12 cellular contexts compared by ENCODE assay signal in genomic region chr10:100970914-100971811, GRCh38. TPM values are rescaled to one million over a fixed set of nuclear protein-coding genes. Genes with fewer than 3 reads are reported as not detected.
A peak's percentile ranks its signal among the peaks of the same experiment; 100 is the strongest.
DNase-seq lines count a peak whose midpoint lies in the region; ATAC-seq, FAIRE-seq and TF ChIP-seq lines count a peak whose summit lies in the region.
"Had no signal": no experiment of that assay in that cellular context is flagged by ENCODE, and none has a peak within 500 bp of the region (broad histone marks: within the 10 kb centered on the region; RNA-seq: fewer than 3 reads in every experiment).

No MANE protein-coding gene starts in this region.

- H3K27ac ChIP-seq in DND-41 (ENCODE audit: low read length): no peak overlapping the region
- no peak overlapping the region for H3K27ac ChIP-seq in rectal smooth muscle tissue (ENCODE audit: low read depth, low read length)
- H3K27ac ChIP-seq: RWPE1 had no signal

- no peak overlapping the region for H3K4me2 ChIP-seq in DND-41 (ENCODE audit: insufficient read depth, low read length)

- no peaks in the 10 kb centered on the region for H3K9me3 ChIP-seq in DND-41 (ENCODE audit: insufficient read depth, low read length, severe bottlenecking)

- H3K4me3 ChIP-seq in DND-41 (ENCODE audit: low read depth in 1 of 2, low read length in 2 of 2) (no peak overlapping the region), rectal smooth muscle tissue (ENCODE audit: low read length) (peak overlapping the region; percentile 14)

- no peaks in the 10 kb centered on the region for H3K36me3 ChIP-seq in DND-41 (ENCODE audit: insufficient read depth, low read length)
- no peaks in the 10 kb centered on the region for H3K36me3 ChIP-seq in rectal smooth muscle tissue (ENCODE audit: control insufficient read depth, insufficient read depth, low read length)

- TF ChIP-seq CTCF in DND-41 (IDR thresholded peaks at IDR 0.05; ENCODE audit: borderline replicate concordance, extremely low read depth, low read length, poor library complexity, severe bottlenecking): no peak

- no peaks in the 10 kb centered on the region for H3K9me3 Mint-ChIP-seq in activated T-helper 1 cell treated with anti-CD3 and anti-CD28 coated beads, Interleukin-12 subunit alpha, Interleukin-12 subunit beta, Interleukin-2, Interleukin-4 antibody, amounts not matched to agents 30 ng/mL and 10 ng/mL and 1 ng/mL, durations not matched to agents 14 hours and 24 hours and 36 hours

- H3K4me1 Mint-ChIP-seq in activated T-helper 1 cell treated with anti-CD3 and anti-CD28 coated beads, Interleukin-12 subunit alpha, Interleukin-12 subunit beta, Interleukin-2, Interleukin-4 antibody, amounts not matched to agents 30 ng/mL and 10 ng/mL and 1 ng/mL, durations not matched to agents 14 hours and 24 hours and 36 hours (ENCODE audit: low read depth): peaks cover 18% of the 10 kb centered on the region

- intact Hi-C loops in activated T-helper 1 cell treated with anti-CD3 and anti-CD28 coated beads, Interleukin-12 subunit alpha, Interleukin-12 subunit beta, Interleukin-2, Interleukin-4 antibody, amounts not matched to agents 30 ng/mL and 10 ng/mL and 1 ng/mL, durations not matched to agents 14 hours and 24 hours and 36 hours (cut with micrococcal nuclease): no loop called here

- no peaks in the 10 kb centered on the region for H4K20me1 ChIP-seq in DND-41 (ENCODE audit: insufficient read depth, low read length)

- H2AFZ ChIP-seq in DND-41 (ENCODE audit: low read depth, low read length): no peak overlapping the region

- H3K9ac ChIP-seq in DND-41 (ENCODE audit: low read depth, low read length) (no peak overlapping the region), rectal smooth muscle tissue (ENCODE audit: low read length) (no peak overlapping the region)

- no peaks in the 10 kb centered on the region for H3K27me3 ChIP-seq in DND-41 (ENCODE audit: insufficient read depth, low read length, poor library complexity)
- no peaks in the 10 kb centered on the region for H3K27me3 ChIP-seq in rectal smooth muscle tissue (ENCODE audit: control insufficient read depth, insufficient read depth, low read length)

- no peak for TF ChIP-seq POLR2A in GM12892 (IDR thresholded peaks at IDR 0.05; ENCODE audit: low read depth, low read length)

- peak overlapping the region; percentile 56 for H3K4me3 Mint-ChIP-seq in activated T-helper 1 cell treated with anti-CD3 and anti-CD28 coated beads, Interleukin-12 subunit alpha, Interleukin-12 subunit beta, Interleukin-2, Interleukin-4 antibody, amounts not matched to agents 30 ng/mL and 10 ng/mL and 1 ng/mL, durations not matched to agents 14 hours and 24 hours and 36 hours

- H3K79me2 ChIP-seq in DND-41 (ENCODE audit: insufficient read depth, low read length): no peaks in the 10 kb centered on the region

- FAIRE-seq in GM12892 (lab: Jason Lieb, UNC): no peak
- FAIRE-seq: bronchial epithelial cell had no signal

- DNase-seq in DND-41: peak; percentile 0
- no peak for DNase-seq in activated T-helper 1 cell treated with anti-CD3 and anti-CD28 coated beads, Interleukin-12 subunit alpha, Interleukin-12 subunit beta, Interleukin-2, Interleukin-4 antibody, amounts not matched to agents 30 ng/mL and 10 ng/mL and 1 ng/mL, durations not matched to agents 14 hours and 24 hours and 36 hours (ENCODE audit: low spot score)
- peak; percentile 88 for DNase-seq in left lobe of liver (ENCODE audit: low spot score)
- no peak for DNase-seq in GM12892 (ENCODE audit: insufficient read length)
- no peak for DNase-seq in DMS114 treated with DMSO at 0.1 percent for 48 hours (lab: John Stamatoyannopoulos, UW; ENCODE audit: unreplicated experiment)
- DNase-seq: occipital lobe; stimulated activated naive CD4-positive, alpha-beta T cell had no signal

- ATAC-seq in DND-41 (ENCODE audit: insufficient read depth, low read depth) (no peak), left lobe of liver (peak; percentile 72), HG03571 (IDR thresholded peaks at IDR 0.05; ENCODE audit: unreplicated experiment) (no peak), HG02938 (IDR thresholded peaks at IDR 0.05; ENCODE audit: unreplicated experiment) (no peak)

- H3K27me3 Mint-ChIP-seq in activated T-helper 1 cell treated with anti-CD3 and anti-CD28 coated beads, Interleukin-12 subunit alpha, Interleukin-12 subunit beta, Interleukin-2, Interleukin-4 antibody, amounts not matched to agents 30 ng/mL and 10 ng/mL and 1 ng/mL, durations not matched to agents 14 hours and 24 hours and 36 hours (ENCODE audit: insufficient read depth): peaks cover 11% of the 10 kb centered on the region

- no peak overlapping the region for H3K27ac Mint-ChIP-seq in activated T-helper 1 cell treated with anti-CD3 and anti-CD28 coated beads, Interleukin-12 subunit alpha, Interleukin-12 subunit beta, Interleukin-2, Interleukin-4 antibody, amounts not matched to agents 30 ng/mL and 10 ng/mL and 1 ng/mL, durations not matched to agents 14 hours and 24 hours and 36 hours

- peaks cover 1% of the 10 kb centered on the region for H3K36me3 Mint-ChIP-seq in activated T-helper 1 cell treated with anti-CD3 and anti-CD28 coated beads, Interleukin-12 subunit alpha, Interleukin-12 subunit beta, Interleukin-2, Interleukin-4 antibody, amounts not matched to agents 30 ng/mL and 10 ng/mL and 1 ng/mL, durations not matched to agents 14 hours and 24 hours and 36 hours (ENCODE audit: low read depth)

- H3K4me1 ChIP-seq in DND-41 (ENCODE audit: insufficient read depth, low read length) (no peaks in the 10 kb centered on the region), rectal smooth muscle tissue (ENCODE audit: control insufficient read depth, insufficient read depth, low read length) (peaks cover 3% of the 10 kb centered on the region)

RNA-seq across cellular contexts. Expression of gene SEMA4G, which starts 1.9 kb away (rescaled TPM):
- total RNA-seq in activated T-helper 1 cell treated with anti-CD3 and anti-CD28 coated beads, Interleukin-12 subunit alpha, Interleukin-12 subunit beta, Interleukin-2, Interleukin-4 antibody, amounts not matched to agents 30 ng/mL and 10 ng/mL and 1 ng/mL, durations not matched to agents 14 hours and 24 hours and 36 hours: 0.31 and 0.83 TPM in 2 replicates
- 80.4 TPM for total RNA-seq in left lobe of liver
- polyA plus RNA-seq in GM12892 (2012; ENCODE audit: missing spikeins): 1.2 TPM

RNA-seq across cellular contexts. Expression of gene MRPL43, which starts 16.1 kb away (rescaled TPM):
- total RNA-seq in activated T-helper 1 cell treated with anti-CD3 and anti-CD28 coated beads, Interleukin-12 subunit alpha, Interleukin-12 subunit beta, Interleukin-2, Interleukin-4 antibody, amounts not matched to agents 30 ng/mL and 10 ng/mL and 1 ng/mL, durations not matched to agents 14 hours and 24 hours and 36 hours: 61.5 and 63.2 TPM in 2 replicates
- 43.6 TPM for total RNA-seq in left lobe of liver
- 59.4 TPM for polyA plus RNA-seq in GM12892 (2012; ENCODE audit: missing spikeins)

RNA-seq across cellular contexts. Expression of gene TWNK, which starts 16.2 kb away (rescaled TPM):
- 41.1 and 42.3 TPM in 2 replicates for total RNA-seq in activated T-helper 1 cell treated with anti-CD3 and anti-CD28 coated beads, Interleukin-12 subunit alpha, Interleukin-12 subunit beta, Interleukin-2, Interleukin-4 antibody, amounts not matched to agents 30 ng/mL and 10 ng/mL and 1 ng/mL, durations not matched to agents 14 hours and 24 hours and 36 hours
- total RNA-seq in left lobe of liver: 3.2 TPM
- 13.5 TPM for polyA plus RNA-seq in GM12892 (2012; ENCODE audit: missing spikeins)

RNA-seq across cellular contexts. Expression of gene LZTS2, which starts 28.4 kb away (rescaled TPM):
- total RNA-seq in activated T-helper 1 cell treated with anti-CD3 and anti-CD28 coated beads, Interleukin-12 subunit alpha, Interleukin-12 subunit beta, Interleukin-2, Interleukin-4 antibody, amounts not matched to agents 30 ng/mL and 10 ng/mL and 1 ng/mL, durations not matched to agents 14 hours and 24 hours and 36 hours: 22.3 TPM in 2 replicates
- 11.1 TPM for total RNA-seq in left lobe of liver
- 4.3 TPM for polyA plus RNA-seq in GM12892 (2012; ENCODE audit: missing spikeins)

RNA-seq across cellular contexts. Expression of gene SLF2, which starts 58.4 kb away (rescaled TPM):
- total RNA-seq in activated T-helper 1 cell treated with anti-CD3 and anti-CD28 coated beads, Interleukin-12 subunit alpha, Interleukin-12 subunit beta, Interleukin-2, Interleukin-4 antibody, amounts not matched to agents 30 ng/mL and 10 ng/mL and 1 ng/mL, durations not matched to agents 14 hours and 24 hours and 36 hours: 33.4 and 36.1 TPM in 2 replicates
- total RNA-seq in left lobe of liver: 7.7 TPM
- polyA plus RNA-seq in GM12892 (2012; ENCODE audit: missing spikeins): 16.2 TPM

Comparison
In these comparisons a context has a peak if more than half of its experiments do, and no peak if none do; other contexts are left out.
1. DNase-seq: peak in DND-41 (single experiment) and left lobe of liver (single experiment); none in activated T-helper 1 cell treated with anti-CD3 and anti-CD28 coated beads, Interleukin-12 subunit alpha, Interleukin-12 subunit beta, Interleukin-2, Interleukin-4 antibody, amounts not matched to agents 30 ng/mL and 10 ng/mL and 1 ng/mL, durations not matched to agents 14 hours and 24 hours and 36 hours (single experiment), GM12892 (single experiment) and DMS114 treated with DMSO at 0.1 percent for 48 hours (single experiment).
2. RNA of gene SEMA4G, which starts 1.9 kb away (total RNA-seq): 80.4 TPM in left lobe of liver (single experiment); 0.31 to 0.83 TPM in activated T-helper 1 cell treated with anti-CD3 and anti-CD28 coated beads, Interleukin-12 subunit alpha, Interleukin-12 subunit beta, Interleukin-2, Interleukin-4 antibody, amounts not matched to agents 30 ng/mL and 10 ng/mL and 1 ng/mL, durations not matched to agents 14 hours and 24 hours and 36 hours; every median in the first group is over 10 times any median in the second.